24 cellular contexts compared by ENCODE assay signal in the genomic region with DNA sequence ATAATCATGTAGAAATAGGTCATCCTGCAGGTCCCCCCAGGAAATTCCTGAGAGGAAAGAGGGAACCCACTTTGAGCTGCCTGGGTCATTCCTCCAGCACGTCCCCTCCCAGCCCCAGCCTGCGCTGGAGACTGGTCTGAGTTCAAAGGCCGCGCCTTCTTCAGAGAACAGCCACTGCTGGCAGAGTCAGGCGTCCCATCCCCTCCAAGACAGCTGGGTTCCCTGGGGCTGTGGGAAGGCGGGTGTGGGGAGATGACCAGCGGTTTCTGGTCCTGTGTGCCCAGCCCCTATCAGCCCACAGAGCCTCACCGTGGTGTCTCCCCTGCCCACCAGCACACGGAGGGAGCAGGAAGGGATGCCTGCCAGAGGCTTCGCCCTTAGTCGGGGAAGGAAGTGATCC.
"Had no signal": no experiment of that assay in that cellular context is flagged by ENCODE, and none has a peak within 500 bp of the region (broad histone marks: within the 10 kb centered on the region; RNA-seq: fewer than 3 reads in every experiment).

No MANE protein-coding gene starts in this region.

- H3K36me3 ChIP-seq: left ventricle myocardium inferior, neural progenitor cell, ovary, transverse colon, vagina had no signal

- H3K4me3 ChIP-seq: hepatocyte, left ventricle myocardium inferior, neural progenitor cell, ovary, psoas muscle, transverse colon, vagina had no signal

- H3K9ac ChIP-seq: neural progenitor cell had no signal

- H3K4me1 ChIP-seq: foreskin keratinocyte, left ventricle myocardium inferior, neural progenitor cell, psoas muscle, transverse colon, vagina had no signal

- H3K79me2 ChIP-seq: hepatocyte had no signal

- H3K27ac ChIP-seq: epithelial cell of prostate, foreskin keratinocyte, hepatocyte, left ventricle myocardium inferior, neural progenitor cell, ovary, psoas muscle, transverse colon, vagina had no signal

- DNase-seq: activated CD4-positive, alpha-beta T cell treated with anti-CD3 and anti-CD28 coated beads, Interleukin-2, amount 10 ng/mL, durations not matched to agents 7 days and 5 days; activated CD4-positive, CD25-positive, alpha-beta regulatory T cell; activated CD8-positive, alpha-beta memory T cell treated with anti-CD3 and anti-CD28 coated beads, Interleukin-2, amount 50 U/mL, for 4 hours; activated CD8-positive, alpha-beta T cell treated with anti-CD3 and anti-CD28 coated beads, Interleukin-2, amount 10 ng/mL, durations not matched to agents 7 days and 5 days; activated naive CD4-positive, alpha-beta T cell treated with anti-CD3 and anti-CD28 coated beads for 36 hours; activated naive CD8-positive, alpha-beta T cell treated with anti-CD3 and anti-CD28 coated beads, Interleukin-2, amount 50 U/mL, for 24 hours; activated T-cell treated with anti-CD3 and anti-CD28 coated beads, Interleukin-2, amount 50 U/mL, for 4 hours; anterior cingulate cortex; caudate nucleus; endodermal cell; foreskin keratinocyte; islet precursor cell; left ventricle myocardium inferior; naive B cell; psoas muscle; stimulated activated naive B cell treated with anti-CD40 and anti-IgM and Interleukin-4, amounts not matched to agents 10 μg/mL and 1 μg/mL and 100 μg/mL, for 72 hours; T1000; transverse colon had no signal

- H2AFZ ChIP-seq: hepatocyte, neural progenitor cell had no signal

- H3K4me2 ChIP-seq: hepatocyte, neural progenitor cell had no signal

- ATAC-seq: activated CD8-positive, alpha-beta T cell treated with anti-CD3 and anti-CD28 coated beads, Interleukin-2, amount 10 ng/mL, durations not matched to agents 7 days and 5 days; activated naive CD8-positive, alpha-beta T cell treated with anti-CD3 and anti-CD28 coated beads, Interleukin-2, amount 50 U/mL, for 24 hours; activated T-cell treated with anti-CD3 and anti-CD28 coated beads, Interleukin-2, amount 50 U/mL, for 4 hours; foreskin keratinocyte; psoas muscle; right cardiac atrium; stimulated activated naive B cell treated with anti-CD40 and anti-IgM and Interleukin-4, amounts not matched to agents 10 μg/mL and 1 μg/mL and 100 μg/mL, for 72 hours had no signal

- H3K27me3 ChIP-seq: foreskin keratinocyte, hepatocyte, neural progenitor cell, ovary, transverse colon, vagina had no signal

- H3K9me3 ChIP-seq: left ventricle myocardium inferior, ovary, psoas muscle, transverse colon, vagina had no signal
